Comparison of ENCODE assay signal across 11 cellular contexts in the genomic region with DNA sequence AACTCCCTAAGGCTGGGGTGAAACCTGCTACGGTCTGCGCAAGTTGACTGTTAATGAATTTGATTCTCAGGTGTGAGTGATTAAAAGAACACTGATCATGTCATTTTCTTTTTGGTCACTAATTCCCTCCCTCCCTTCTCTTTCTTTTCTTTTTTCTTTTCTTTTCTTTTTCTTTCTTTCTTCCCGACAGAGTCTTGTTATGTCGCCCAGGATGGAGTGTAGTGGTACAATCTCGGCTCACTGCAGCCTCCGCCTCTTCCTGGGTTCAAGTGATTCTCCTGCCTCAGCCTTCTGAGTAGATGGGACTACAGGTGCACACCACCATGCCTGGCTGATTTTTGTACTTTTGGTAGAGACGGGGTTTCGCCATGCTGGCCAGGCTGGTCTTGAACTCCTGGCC. TPM values are rescaled to one million over a fixed set of nuclear protein-coding genes. Genes with fewer than 3 reads are reported as not detected.
A peak's percentile ranks its signal among the peaks of the same experiment; 100 is the strongest.
DNase-seq lines count a peak whose midpoint lies in the region; ATAC-seq, FAIRE-seq and TF ChIP-seq lines count a peak whose summit lies in the region.
"Had no signal": no experiment of that assay in that cellular context is flagged by ENCODE, and none has a peak within 500 bp of the region (broad histone marks: within the 10 kb centered on the region; RNA-seq: fewer than 3 reads in every experiment).

No MANE protein-coding gene starts in this region.

- TF ChIP-seq CTCF in kidney (IDR thresholded peaks at IDR 0.05; ENCODE audit: borderline replicate concordance, extremely low read depth, insufficient read depth) (no peak), thyroid gland (IDR thresholded peaks at IDR 0.05) (no peak), progenitor cell of endocrine pancreas (IDR thresholded peaks at IDR 0.05; ENCODE audit: unreplicated experiment) (no peak)

- no peak for DNase-seq in activated CD8-positive, alpha-beta memory T cell treated with anti-CD3 and anti-CD28 coated beads, Interleukin-2, amount 10 ng/mL, durations not matched to agents 7 days and 5 days
- DNase-seq in activated CD8-positive, alpha-beta memory T cell treated with anti-CD3 and anti-CD28 coated beads, Interleukin-2, amount 50 U/mL, for 48 hours = no peak
- no peak for DNase-seq in activated naive CD8-positive, alpha-beta T cell treated with anti-CD3 and anti-CD28 coated beads for 36 hours
- DNase-seq in kidney (peak; percentile 29), thyroid gland (no peak), progenitor cell of endocrine pancreas (ENCODE audit: low spot score, unreplicated experiment) (no peak)
- DNase-seq: NCI-H1092, T1000 had no signal

- no peak for FAIRE-seq in kidney (lab: Jason Lieb, UNC)

- peak overlapping the region in 1 of 2 donors; percentile 23 for H3K27ac ChIP-seq in kidney (ENCODE audit: low read depth in 2 of 2, low read length in 2 of 2)
- peak overlapping the region; percentile 22 to 82 (median 77) for H3K27ac ChIP-seq in thyroid gland

- H3K27me3 ChIP-seq in thyroid gland = no peaks in the 10 kb centered on the region

- peaks cover 0 to 3% of the 10 kb centered on the region in 2 donors for H3K4me1 ChIP-seq in kidney (ENCODE audit: control insufficient read depth in 1 of 2, insufficient read depth in 1 of 2, low read depth in 1 of 2, low read length in 2 of 2)
- peaks cover 36 to 66% of the 10 kb centered on the region in 2 donors for H3K4me1 ChIP-seq in thyroid gland

- intact Hi-C loops in kidney (cut with DNase I) = no loop called here
- intact Hi-C loops in thyroid gland (cut with DNase I) = no loop called here

- ATAC-seq in activated CD8-positive, alpha-beta memory T cell treated with anti-CD3 and anti-CD28 coated beads, Interleukin-2, amount 10 ng/mL, durations not matched to agents 7 days and 5 days = peak; percentile 8
- ATAC-seq in HG02938 (IDR thresholded peaks at IDR 0.05; ENCODE audit: unreplicated experiment) = no peak
- no peak for ATAC-seq in HG02642 (IDR thresholded peaks at IDR 0.05; ENCODE audit: poor library complexity, unreplicated experiment)

- H3K4me1 Mint-ChIP-seq in activated CD8-positive, alpha-beta memory T cell treated with anti-CD3 and anti-CD28 coated beads, Interleukin-2, amount 10 ng/mL, durations not matched to agents 7 days and 5 days = peaks cover 67% of the 10 kb centered on the region
- peaks cover 80% of the 10 kb centered on the region for H3K4me1 Mint-ChIP-seq in activated naive CD8-positive, alpha-beta T cell treated with anti-CD3 and anti-CD28 coated beads for 36 hours
- peaks cover 3% of the 10 kb centered on the region for H3K4me1 Mint-ChIP-seq in progenitor cell of endocrine pancreas (ENCODE audit: low read depth)

- CTCF ChIA-PET in activated CD8-positive, alpha-beta memory T cell treated with anti-CD3 and anti-CD28 coated beads, Interleukin-2, amount 10 ng/mL, durations not matched to agents 7 days and 5 days (lab: Charles Lee) = no interaction called here

- H3K36me3 ChIP-seq in kidney (ENCODE audit: control insufficient read depth in 1 of 2, insufficient read depth in 2 of 2, low read length in 2 of 2) (no peaks in the 10 kb centered on the region), thyroid gland (peaks cover 6% of the 10 kb centered on the region in 2 donors)

- WGBS in thyroid gland, 2 donors = 82 to 93% methylated on average over 8 of the region's 8 CpGs

- no peak overlapping the region for H3K9ac ChIP-seq in kidney (ENCODE audit: low read length in 2 of 2)

- H3K9me3 ChIP-seq in kidney (ENCODE audit: control insufficient read depth in 1 of 2, low read length in 2 of 2) (no peaks in the 10 kb centered on the region), thyroid gland (no peaks in the 10 kb centered on the region)

- H3K4me3 Mint-ChIP-seq in activated CD8-positive, alpha-beta memory T cell treated with anti-CD3 and anti-CD28 coated beads, Interleukin-2, amount 10 ng/mL, durations not matched to agents 7 days and 5 days = peak overlapping the region; percentile 85
- H3K4me3 Mint-ChIP-seq in activated naive CD8-positive, alpha-beta T cell treated with anti-CD3 and anti-CD28 coated beads for 36 hours = peak overlapping the region; percentile 72
- H3K4me3 Mint-ChIP-seq in progenitor cell of endocrine pancreas (ENCODE audit: low read depth) = no peak overlapping the region
- H3K4me3 Mint-ChIP-seq: B cell had no signal

- H3K27ac Mint-ChIP-seq in activated CD8-positive, alpha-beta memory T cell treated with anti-CD3 and anti-CD28 coated beads, Interleukin-2, amount 10 ng/mL, durations not matched to agents 7 days and 5 days = peak overlapping the region; percentile 97
- H3K27ac Mint-ChIP-seq in activated naive CD8-positive, alpha-beta T cell treated with anti-CD3 and anti-CD28 coated beads for 36 hours = peak overlapping the region; percentile 91
- no peak overlapping the region for H3K27ac Mint-ChIP-seq in progenitor cell of endocrine pancreas
- H3K27ac Mint-ChIP-seq: B cell had no signal

- H3K27me3 Mint-ChIP-seq in activated CD8-positive, alpha-beta memory T cell treated with anti-CD3 and anti-CD28 coated beads, Interleukin-2, amount 10 ng/mL, durations not matched to agents 7 days and 5 days = no peaks in the 10 kb centered on the region
- H3K27me3 Mint-ChIP-seq in activated naive CD8-positive, alpha-beta T cell treated with anti-CD3 and anti-CD28 coated beads for 36 hours = no peaks in the 10 kb centered on the region
- H3K27me3 Mint-ChIP-seq in progenitor cell of endocrine pancreas = peaks cover 94% of the 10 kb centered on the region

- peaks cover 40% of the 10 kb centered on the region for H3K36me3 Mint-ChIP-seq in activated CD8-positive, alpha-beta memory T cell treated with anti-CD3 and anti-CD28 coated beads, Interleukin-2, amount 10 ng/mL, durations not matched to agents 7 days and 5 days
- peaks cover 16% of the 10 kb centered on the region for H3K36me3 Mint-ChIP-seq in activated naive CD8-positive, alpha-beta T cell treated with anti-CD3 and anti-CD28 coated beads for 36 hours
- H3K36me3 Mint-ChIP-seq in progenitor cell of endocrine pancreas (ENCODE audit: insufficient read depth) = no peaks in the 10 kb centered on the region

- TF ChIP-seq POLR2A in thyroid gland (IDR thresholded peaks at IDR 0.05) = no peak

- H3K9me3 Mint-ChIP-seq in activated CD8-positive, alpha-beta memory T cell treated with anti-CD3 and anti-CD28 coated beads, Interleukin-2, amount 10 ng/mL, durations not matched to agents 7 days and 5 days (ENCODE audit: low read depth) = no peaks in the 10 kb centered on the region
- peaks cover 1% of the 10 kb centered on the region for H3K9me3 Mint-ChIP-seq in activated naive CD8-positive, alpha-beta T cell treated with anti-CD3 and anti-CD28 coated beads for 36 hours
- H3K9me3 Mint-ChIP-seq in progenitor cell of endocrine pancreas (ENCODE audit: low read depth) = no peaks in the 10 kb centered on the region

- H3K4me3 ChIP-seq in kidney (ENCODE audit: low read length in 2 of 2) (peak overlapping the region in 1 of 2 donors; percentile 46), thyroid gland (replicated peaks in 1 of 3) (no peak overlapping the region)

RNA-seq across cellular contexts. Expression of gene ANXA1, which starts 2.6 kb away (rescaled TPM):
- 100 to 1,000 TPM; 135 to 177 TPM for total RNA-seq in activated CD8-positive, alpha-beta memory T cell treated with anti-CD3 and anti-CD28 coated beads, Interleukin-2, amount 10 ng/mL, durations not matched to agents 7 days and 5 days
- total RNA-seq in activated naive CD8-positive, alpha-beta T cell treated with anti-CD3 and anti-CD28 coated beads for 36 hours = 10 to 100 TPM; 34.3 to 35.1 TPM
- 250 TPM for total RNA-seq in kidney
- 65.2 TPM for polyA plus RNA-seq in kidney (ENCODE audit: insufficient read depth, low read depth, low replicate concordance)
- total RNA-seq in thyroid gland = 100 to 1,000 TPM; 236 to 442 (median 247) TPM
- 1.1 and 3.1 TPM in 2 replicates for total RNA-seq in progenitor cell of endocrine pancreas
